In the genomic region with DNA sequence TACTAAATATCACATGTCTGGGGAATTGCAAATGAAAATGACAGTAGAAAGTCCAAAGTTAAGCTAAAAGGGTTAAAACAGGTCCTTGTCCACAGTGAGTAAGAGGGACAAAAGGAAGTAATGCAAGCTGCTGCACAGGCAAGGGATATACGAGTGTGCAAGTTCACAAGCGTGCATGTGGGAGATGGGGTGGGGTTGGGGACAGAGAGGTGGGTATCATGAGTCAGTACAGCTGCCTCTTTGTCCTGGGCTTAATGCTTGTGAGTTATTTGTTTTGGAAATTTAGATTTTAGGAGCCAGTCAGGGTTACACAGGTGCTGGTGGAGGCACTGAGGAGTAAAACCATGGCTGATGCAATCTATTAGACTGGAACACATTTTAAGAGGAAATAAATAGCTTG, we compare ENCODE assay signal across 17 cellular contexts. TPM values are rescaled to one million over a fixed set of nuclear protein-coding genes. Genes with fewer than 3 reads are reported as not detected.
DNase-seq lines count a peak whose midpoint lies in the region; ATAC-seq, FAIRE-seq and TF ChIP-seq lines count a peak whose summit lies in the region.
"Had no signal": no experiment of that assay in that cellular context is flagged by ENCODE, and none has a peak within 500 bp of the region (broad histone marks: within the 10 kb centered on the region; RNA-seq: fewer than 3 reads in every experiment).

No MANE protein-coding gene starts in this region.

- H3K9me1 ChIP-seq in K562 (ENCODE audit: control insufficient read depth, insufficient read depth, low read length) = no peaks in the 10 kb centered on the region

- no peak for TF ChIP-seq CTCF in K562 (IDR thresholded peaks at IDR 0.05 in 2 of 3, conservative IDR thresholded peaks at IDR 0.05 in 1 of 3; ENCODE audit: insufficient read depth in 2 of 3, low read depth in 1 of 3, low read length in 3 of 3)

- no peak overlapping the region for H3K4me2 ChIP-seq in K562 (ENCODE audit: insufficient read depth, low read length)
- H3K4me2 ChIP-seq: A549 had no signal

- POLR2A ChIA-PET in K562 (lab: Yijun Ruan, JAX) = no interaction called here

- no peak overlapping the region for H3K9ac ChIP-seq in K562 (ENCODE audit: insufficient read depth in 1 of 2, low read depth in 2 of 2, low read length in 2 of 2)

- H3K79me2 ChIP-seq in K562 (ENCODE audit: control insufficient read depth, insufficient read depth, low read length) = no peaks in the 10 kb centered on the region

- 8% methylated on average over 2 of the region's 2 CpGs for WGBS in K562 (ENCODE audit: insufficient coverage, low coverage, missing lambda C conversion rate)

- in situ Hi-C loops in HAP-1 (cut with MboI; ENCODE audit: low sequenced_read_pairs) (no loop called here), K562 (cut with MboI) (no loop called here)

- TF ChIP-seq POLR2A in K562 (conservative IDR thresholded peaks at IDR 0.05) = no peak

- ATAC-seq in K562 (no peak), GM21447 (IDR thresholded peaks at IDR 0.05; ENCODE audit: unreplicated experiment) (no peak), HG02623 (IDR thresholded peaks at IDR 0.05; ENCODE audit: unreplicated experiment) (no peak)
- ATAC-seq: A549 had no signal

- CTCF ChIA-PET in K562 (lab: Yijun Ruan, JAX; ENCODE audit: low intra/inter-chr PET ratio) = no interaction called here

- no peak overlapping the region for H2AFZ ChIP-seq in K562 (ENCODE audit: low read depth, low read length)

- no peak overlapping the region for H3K27ac ChIP-seq in K562 (ENCODE audit: extremely low read depth, low read depth, low read length)
- H3K27ac ChIP-seq: 22Rv1, A549 had no signal

- H3K4me1 ChIP-seq in HAP-1 (peaks cover 21% of the 10 kb centered on the region), K562 (replicated peaks in 1 of 2; ENCODE audit: control insufficient read depth in 2 of 2, insufficient read depth in 2 of 2, low read length in 2 of 2) (peaks cover 3 to 14% of the 10 kb centered on the region in 2 experiments; a peak in 4 of 5 replicates)

- H4K20me1 ChIP-seq in K562 (replicated peaks; ENCODE audit: control insufficient read depth, insufficient read depth, low read length) = no peaks in the 10 kb centered on the region

- no TSS peak for BruUV-seq in K562 (replicated peaks; lab: Mats Ljungman, UMichigan)

- TF ChIP-seq RAD21 in K562 (CRISPR knock-in tag; conservative IDR thresholded peaks at IDR 0.05 in 1 of 2, IDR thresholded peaks at IDR 0.05 in 1 of 2) = no peak

- H3K36me3 ChIP-seq in HAP-1 (replicated peaks) (peaks cover 3% of the 10 kb centered on the region), K562 (ENCODE audit: control insufficient read depth, insufficient read depth, low read length) (no peaks in the 10 kb centered on the region), MG63 (no peaks in the 10 kb centered on the region)

- DNase-seq in DMS53 (lab: John Stamatoyannopoulos, UW) = peak; percentile 16
- DNase-seq in DMS53 treated with DMSO at 0.1 percent for 48 hours (lab: John Stamatoyannopoulos, UW; ENCODE audit: unreplicated experiment) = no peak
- DNase-seq in HAP-1 (ENCODE audit: low spot score in 2 of 2) = peak; percentile 49 to 70
- peak; percentile 5 for DNase-seq in NCI-H526 treated with DMSO at 0.1 percent for 48 hours (lab: John Stamatoyannopoulos, UW)
- no peak for DNase-seq in K562 (ENCODE audit: extremely low read depth in 1 of 4, low spot score in 3 of 4)
- no peak for DNase-seq in MG63
- DNase-seq: AML-193; CD4-positive, alpha-beta memory T cell; GDM1; H9; KG1 had no signal

- H3K4me3 ChIP-seq in HAP-1 (no peak overlapping the region), K562 (no peak overlapping the region), MG63 (no peak overlapping the region)
- H3K4me3 ChIP-seq: A549 had no signal

- no peak for FAIRE-seq in K562 (lab: Jason Lieb, UNC)
- FAIRE-seq: H1, HTR-8/SVneo had no signal

- intact Hi-C loops in K562 (cut with micrococcal nuclease) = no loop called here

- no peaks in the 10 kb centered on the region for H3K27me3 ChIP-seq in HAP-1 (ENCODE audit: low read depth)
- H3K27me3 ChIP-seq in K562 (ENCODE audit: control insufficient read depth in 2 of 2, insufficient read depth in 2 of 2, low read length in 2 of 2) = no peaks in the 10 kb centered on the region
- no peaks in the 10 kb centered on the region for H3K27me3 ChIP-seq in MG63

- H3K9me3 ChIP-seq in HAP-1 (no peaks in the 10 kb centered on the region), K562 (replicated peaks; ENCODE audit: control insufficient read depth, insufficient read depth, low read depth, low read length) (no peaks in the 10 kb centered on the region), MG63 (no peaks in the 10 kb centered on the region)
- H3K9me3 ChIP-seq: A549 had no signal

- no peak for TF ChIP-seq EP300 in K562 (IDR thresholded peaks at IDR 0.05; ENCODE audit: low read length)

TF ChIP-seq in K562, 482 proteins besides CTCF, POLR2A, EP300 and RAD21 (continues in another document):
- TF ChIP-seq CHD4 (IDR thresholded peaks at IDR 0.05; ENCODE audit: insufficient read depth, insufficient replicate concordance, low read depth, low read length, poor library complexity, severe bottlenecking) = no peak
- TF ChIP-seq FOXJ3 (CRISPR knock-in tag; IDR thresholded peaks at IDR 0.05) = no peak
- no peak for TF ChIP-seq CEBPG (CRISPR knock-in tag; IDR thresholded peaks at IDR 0.05)
- peak in 1 of 2 experiments; percentile 41; a peak in 2 of 4 replicates for TF ChIP-seq CEBPG (tag; conservative IDR thresholded peaks at IDR 0.05 in 1 of 2, IDR thresholded peaks at IDR 0.05 in 1 of 2)

RNA-seq across cellular contexts. Expression of gene GPRASP2, which starts 3.3 kb away (rescaled TPM):
- total RNA-seq in K562 (2011; cell fraction: chromatin; rRNA removed; ENCODE audit: low replicate concordance) = 0.60 and 0.72 TPM in 2 replicates
- 0.53 and 0.67 TPM in 2 replicates for total RNA-seq in K562 (2011; cell fraction: nucleolus; rRNA removed)
- total RNA-seq in K562 (2011; cell fraction: nucleoplasm; rRNA removed) = 0.95 and 1.3 TPM in 2 replicates
- total RNA-seq in K562 (2014; rRNA removed) = 2.1 and 2.7 TPM in 2 replicates
- total RNA-seq in K562 (2014; rRNA removed; fragmentation: Illumina TruSeq; extraction: Trizol) = 3.3 TPM in 2 replicates
- total RNA-seq in K562 (2015; rRNA removed; fragmentation: Illumina TruSeq; extraction: Trizol) = 2.6 and 3.0 TPM in 2 replicates
- 1.7 and 2.2 TPM in 2 replicates for total RNA-seq in K562 (2021)
- polyA plus RNA-seq in K562 (2011; rRNA removed) = 0.61 and 1.6 TPM in 2 replicates
- polyA plus RNA-seq in K562 (2011; cell fraction: cytosol; rRNA removed) = 0.22 and 0.67 TPM in 2 replicates
- 0.28 and 0.38 TPM in 2 replicates for polyA plus RNA-seq in K562 (2011; cell fraction: nucleus; rRNA removed)
- polyA plus RNA-seq in K562 (2012) = 2.8 and 5.1 TPM in 2 replicates
- 2.3 TPM in 2 replicates for polyA plus RNA-seq in K562 (2014; fragmentation: Illumina TruSeq; extraction: Trizol)
- 1 to 10 TPM; 1.2 to 1.6 TPM for polyA plus RNA-seq in K562 (2014; fragmentation: Nextera tagmentation; extraction: Ambion mirVana)
- 1.4 and 2.4 TPM in 2 replicates for polyA plus RNA-seq in K562 (2014; rRNA removed)
- polyA minus RNA-seq in K562 (2011; rRNA and poly(A)+ RNA removed) = 1.8 and 2.3 TPM in 2 replicates
- 0.86 TPM in 1 of 2 replicates, not detected in the other for polyA minus RNA-seq in K562 (2011; cell fraction: cytosol; rRNA and poly(A)+ RNA removed)
- 0.33 and 0.40 TPM in 2 replicates for polyA minus RNA-seq in K562 (2011; cell fraction: nucleus; rRNA and poly(A)+ RNA removed)
- total RNA-seq in MG63 (2014; rRNA removed; shearing (Covaris generic); ENCODE audit: low replicate concordance) = 4.3 and 11.3 TPM in 2 replicates

RNA-seq across cellular contexts. Expression of gene GPRASP3, which starts 11.6 kb away (rescaled TPM):
- 0.95 and 1.5 TPM in 2 replicates for total RNA-seq in K562 (2011; cell fraction: chromatin; rRNA removed; ENCODE audit: low replicate concordance)
- 0.33 and 0.53 TPM in 2 replicates for total RNA-seq in K562 (2011; cell fraction: nucleolus; rRNA removed)
- 0.88 and 2.1 TPM in 2 replicates for total RNA-seq in K562 (2011; cell fraction: nucleoplasm; rRNA removed)
- total RNA-seq in K562 (2014; rRNA removed) (0.50 and 0.78 TPM in 2 replicates), K562 (2014; rRNA removed; fragmentation: Illumina TruSeq; extraction: Trizol) (1.3 and 1.5 TPM in 2 replicates), K562 (2015; rRNA removed; fragmentation: Illumina TruSeq; extraction: Trizol) (1.4 and 1.9 TPM in 2 replicates), K562 (2021) (1.1 and 1.8 TPM in 2 replicates)
- polyA plus RNA-seq in K562 (2011; rRNA removed) (0.24 and 0.96 TPM in 2 replicates), K562 (2014; fragmentation: Illumina TruSeq; extraction: Trizol) (1.1 and 1.2 TPM in 2 replicates), K562 (2014; fragmentation: Nextera tagmentation; extraction: Ambion mirVana) (1 to 10 TPM in 1 of 2 experiments, under 1 TPM in 1; 0.63 to 1.1 TPM), K562 (2014; rRNA removed) (0.66 and 0.77 TPM in 2 replicates)
- 0.16 and 0.18 TPM in 2 replicates for polyA plus RNA-seq in K562 (2011; cell fraction: cytosol; rRNA removed)
- 0.10 and 0.41 TPM in 2 replicates for polyA plus RNA-seq in K562 (2011; cell fraction: nucleus; rRNA removed)
- 1.3 and 1.4 TPM in 2 replicates for polyA plus RNA-seq in K562 (2012)
- 1.1 and 1.9 TPM in 2 replicates for polyA minus RNA-seq in K562 (2011; rRNA and poly(A)+ RNA removed)
- 2.2 and 4.5 TPM in 2 replicates for polyA minus RNA-seq in K562 (2011; cell fraction: cytosol; rRNA and poly(A)+ RNA removed)
- 0.11 and 0.27 TPM in 2 replicates for polyA minus RNA-seq in K562 (2011; cell fraction: nucleus; rRNA and poly(A)+ RNA removed)
- 0.95 and 1.9 TPM in 2 replicates for total RNA-seq in MG63 (2014; rRNA removed; shearing (Covaris generic); ENCODE audit: low replicate concordance)

RNA-seq across cellular contexts. Expression of gene GPRASP1, which starts 57.6 kb away (rescaled TPM):
- 2.4 and 4.2 TPM in 2 replicates for total RNA-seq in K562 (2011; cell fraction: chromatin; rRNA removed; ENCODE audit: low replicate concordance)
- 0.50 and 0.66 TPM in 2 replicates for total RNA-seq in K562 (2011; cell fraction: nucleolus; rRNA removed)
- 1.3 and 4.3 TPM in 2 replicates for total RNA-seq in K562 (2011; cell fraction: nucleoplasm; rRNA removed)
- total RNA-seq in K562 (2014; rRNA removed) = 0.23 and 0.29 TPM in 2 replicates
- total RNA-seq in K562 (2014; rRNA removed; fragmentation: Illumina TruSeq; extraction: Trizol) = 0.55 and 0.57 TPM in 2 replicates
- total RNA-seq in K562 (2015; rRNA removed; fragmentation: Illumina TruSeq; extraction: Trizol) = 0.49 and 0.94 TPM in 2 replicates
- 0.29 and 0.38 TPM in 2 replicates for total RNA-seq in K562 (2021)
- polyA plus RNA-seq in K562 (2011; rRNA removed) = 0.14 and 0.20 TPM in 2 replicates
- polyA plus RNA-seq in K562 (2011; cell fraction: cytosol; rRNA removed) = 0.01 and 0.07 TPM in 2 replicates
- polyA plus RNA-seq in K562 (2011; cell fraction: nucleus; rRNA removed) = 0.59 and 0.84 TPM in 2 replicates
- 0.46 and 0.65 TPM in 2 replicates for polyA plus RNA-seq in K562 (2012)
- polyA plus RNA-seq in K562 (2014; fragmentation: Illumina TruSeq; extraction: Trizol) = 0.18 and 0.24 TPM in 2 replicates
- polyA plus RNA-seq in K562 (2014; fragmentation: Nextera tagmentation; extraction: Ambion mirVana) = under 1 TPM; 0.01 to 0.10 TPM
- polyA plus RNA-seq in K562 (2014; rRNA removed) = 0.16 and 0.40 TPM in 2 replicates
- 0.60 and 0.63 TPM in 2 replicates for polyA minus RNA-seq in K562 (2011; rRNA and poly(A)+ RNA removed)
- 0.10 TPM in 1 of 2 replicates, not detected in the other for polyA minus RNA-seq in K562 (2011; cell fraction: cytosol; rRNA and poly(A)+ RNA removed)
- polyA minus RNA-seq in K562 (2011; cell fraction: nucleus; rRNA and poly(A)+ RNA removed) = 0.54 and 1.7 TPM in 2 replicates
- 0.10 TPM in 1 of 2 replicates, not detected in the other for total RNA-seq in MG63 (2014; rRNA removed; shearing (Covaris generic); ENCODE audit: low replicate concordance)

Comparison
In these comparisons a context has a peak if more than half of its experiments do, and no peak if none do; other contexts are left out.
1. DNase-seq: peak in DMS53 (single experiment), HAP-1 (2 of 2) and NCI-H526 treated with DMSO at 0.1 percent for 48 hours (single experiment); none in DMS53 treated with DMSO at 0.1 percent for 48 hours (single experiment), K562 (0 of 4) and MG63 (single experiment).